21 cellular contexts compared by ENCODE assay signal in the genomic region with DNA sequence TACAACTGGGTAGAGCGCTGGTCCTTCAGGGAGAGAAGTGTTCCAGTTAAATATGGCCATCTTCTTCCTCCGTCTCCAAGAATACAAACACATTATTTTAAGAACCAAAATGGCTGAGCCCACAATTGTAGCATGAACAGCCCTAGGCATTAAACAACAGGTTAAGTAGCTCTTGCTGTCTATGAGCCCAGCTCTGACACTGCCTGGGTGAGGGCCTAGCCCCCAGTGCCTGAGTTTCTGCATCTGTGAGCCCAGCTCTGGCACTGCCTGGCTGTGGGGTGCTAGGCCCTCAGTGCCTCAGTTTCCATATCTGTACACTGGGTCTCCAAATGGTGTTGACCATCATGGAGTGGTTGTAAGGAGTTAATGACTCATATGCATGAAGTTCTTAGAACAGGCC. TPM values are rescaled to one million over a fixed set of nuclear protein-coding genes. Genes with fewer than 3 reads are reported as not detected.
DNase-seq lines count a peak whose midpoint lies in the region; ATAC-seq, FAIRE-seq and TF ChIP-seq lines count a peak whose summit lies in the region.
"Had no signal": no experiment of that assay in that cellular context is flagged by ENCODE, and none has a peak within 500 bp of the region (broad histone marks: within the 10 kb centered on the region; RNA-seq: fewer than 3 reads in every experiment).

No MANE protein-coding gene starts in this region.

- no peaks in the 10 kb centered on the region for H3K9me3 Mint-ChIP-seq in endodermal cell
- H3K9me3 Mint-ChIP-seq in nephron progenitor cell, result peaks cover 10% of the 10 kb centered on the region
- H3K9me3 Mint-ChIP-seq: H9 had no signal

- no peaks in the 10 kb centered on the region for H3K4me1 ChIP-seq in endodermal cell (ENCODE audit: control insufficient read depth, insufficient read depth, low read length)
- H3K4me1 ChIP-seq: BE2C had no signal

- DNase-seq in bronchial epithelial cell (ENCODE audit: low read depth) (no peak), endodermal cell (peak; percentile 6), nephron progenitor cell (no peak), omental fat pad (ENCODE audit: low spot score) (no peak), G401 (ENCODE audit: low spot score) (no peak)
- DNase-seq: ACHN; BE2C; C1 segment of cervical spinal cord; Caco-2; CD4-positive, CD25-positive, alpha-beta regulatory T cell; CD8-positive, alpha-beta memory T cell; GDM1; GOT3; H9 had no signal

- in situ Hi-C loops in G401 (cut with HindIII; ENCODE audit: low sequenced_read_pairs), result no loop called here

- H3K4me1 Mint-ChIP-seq in endodermal cell, result peaks cover 17% of the 10 kb centered on the region
- peaks cover 59% of the 10 kb centered on the region for H3K4me1 Mint-ChIP-seq in nephron progenitor cell
- H3K4me1 Mint-ChIP-seq: CD4-positive, CD25-positive, alpha-beta regulatory T cell; CD8-positive, alpha-beta memory T cell had no signal

- H3K27ac Mint-ChIP-seq in endodermal cell, result no peak overlapping the region
- H3K27ac Mint-ChIP-seq in nephron progenitor cell, result peak overlapping the region; percentile 44
- H3K27ac Mint-ChIP-seq: CD4-positive, CD25-positive, alpha-beta regulatory T cell had no signal

- no peak for ATAC-seq in omental fat pad (ENCODE audit: low FRiP score)
- ATAC-seq in GM21526 (IDR thresholded peaks at IDR 0.05; ENCODE audit: low FRiP score, unreplicated experiment), result no peak

- H3K9ac ChIP-seq in endodermal cell (ENCODE audit: extremely low read depth, low read length, poor library complexity, severe bottlenecking), result no peak overlapping the region

- H3K27me3 ChIP-seq in bronchial epithelial cell (ENCODE audit: control insufficient read depth, insufficient read depth, low read length) (peaks cover 5% of the 10 kb centered on the region), endodermal cell (ENCODE audit: control insufficient read depth, insufficient read depth, low read length, poor library complexity, severe bottlenecking) (no peaks in the 10 kb centered on the region)
- H3K27me3 ChIP-seq: BE2C had no signal

- TF ChIP-seq CTCF in bronchial epithelial cell (IDR thresholded peaks at IDR 0.05; ENCODE audit: insufficient read depth, low read length, severe bottlenecking), result no peak
- TF ChIP-seq CTCF in endodermal cell (conservative IDR thresholded peaks at IDR 0.05), result no peak
- no peak for TF ChIP-seq CTCF in nephron progenitor cell (IDR thresholded peaks at IDR 0.05)
- TF ChIP-seq CTCF in omental fat pad (IDR thresholded peaks at IDR 0.05), result no peak

- H3K9me3 ChIP-seq in endodermal cell (ENCODE audit: control insufficient read depth, low read length), result no peaks in the 10 kb centered on the region
- H3K9me3 ChIP-seq: BE2C, Caco-2 had no signal

- FAIRE-seq in bronchial epithelial cell (lab: Jason Lieb, UNC), result peak; percentile 55
- FAIRE-seq: A204.1, D721Med, GM12892, GM18507, HTR-8/SVneo had no signal

- no peak overlapping the region for H3K4me3 ChIP-seq in bronchial epithelial cell (ENCODE audit: low read depth, low read length)
- H3K4me3 ChIP-seq in endodermal cell (ENCODE audit: low read length), result no peak overlapping the region

- no peak overlapping the region for H3K4me3 Mint-ChIP-seq in endodermal cell
- H3K4me3 Mint-ChIP-seq in nephron progenitor cell, result no peak overlapping the region
- H3K4me3 Mint-ChIP-seq: CD4-positive, CD25-positive, alpha-beta regulatory T cell; CD8-positive, alpha-beta memory T cell; H9; IgD-negative memory B cell had no signal

- H3K27ac ChIP-seq in endodermal cell (ENCODE audit: low read depth, low read length), result no peak overlapping the region

- H3K27me3 Mint-ChIP-seq in endodermal cell (ENCODE audit: insufficient read depth) (peaks cover 42% of the 10 kb centered on the region), nephron progenitor cell (ENCODE audit: low read depth, poor library complexity) (peaks cover 19% of the 10 kb centered on the region)

- 96 to 100% methylated on average over 2 of the region's 2 CpGs for WGBS in endodermal cell (ENCODE audit: insufficient coverage in 1 of 2, insufficient read length in 1 of 2), 2 experiments

- H3K36me3 Mint-ChIP-seq in endodermal cell (ENCODE audit: low read depth) (no peaks in the 10 kb centered on the region), nephron progenitor cell (ENCODE audit: low read depth) (peaks cover 1% of the 10 kb centered on the region)
- H3K36me3 Mint-ChIP-seq: CD4-positive, CD25-positive, alpha-beta regulatory T cell; CD8-positive, alpha-beta memory T cell had no signal

- H3K36me3 ChIP-seq in bronchial epithelial cell (ENCODE audit: control insufficient read depth, insufficient read depth, low read length), result no peaks in the 10 kb centered on the region
- no peaks in the 10 kb centered on the region for H3K36me3 ChIP-seq in endodermal cell (ENCODE audit: control insufficient read depth, insufficient read depth, low read length)
- H3K36me3 ChIP-seq: BE2C had no signal

RNA-seq across cellular contexts. Expression of a gene that starts 24.8 kb away (rescaled TPM):
- total RNA-seq in bronchial epithelial cell (0.26 and 1.3 TPM in 2 replicates), endodermal cell (10 to 100 TPM; 16.6 to 39.9 TPM), omental fat pad (1 to 10 TPM in 3 of 4 donors, under 1 TPM in 1; 0.63 to 3.9 (median 2.3) TPM)
- polyA plus RNA-seq in endodermal cell (2013, experiment 1 of 2), result 10.8 TPM
- 13.1 TPM for polyA plus RNA-seq in endodermal cell (2013, experiment 2 of 2)
- total RNA-seq in G401 (2014; rRNA removed; shearing (Covaris generic)), result not detected in 2 replicates
- total RNA-seq: CD4-positive, CD25-positive, alpha-beta regulatory T cell; CD8-positive, alpha-beta memory T cell had no signal
- polyA plus RNA-seq: CD4-positive, CD25-positive, alpha-beta regulatory T cell; CD8-positive, alpha-beta memory T cell; IgD-negative memory B cell had no signal
